Comparison of ENCODE assay signal across 12 cellular contexts in genomic region chr5:107772418-107773310, GRCh38.
A peak's percentile ranks its signal among the peaks of the same experiment; 100 is the strongest.
DNase-seq lines count a peak whose midpoint lies in the region; ATAC-seq, FAIRE-seq and TF ChIP-seq lines count a peak whose summit lies in the region.
"Had no signal": no experiment of that assay in that cellular context is flagged by ENCODE, and none has a peak within 500 bp of the region (broad histone marks: within the 10 kb centered on the region; RNA-seq: fewer than 3 reads in every experiment).

No MANE protein-coding gene starts in this region.

- no peaks in the 10 kb centered on the region; a peak in 1 of 4 replicates for H3K4me1 ChIP-seq in SK-N-SH (ENCODE audit: control insufficient read depth in 1 of 2, insufficient read depth in 2 of 2, low read depth in 1 of 2, low read length in 1 of 2)
- H3K4me1 ChIP-seq: tibial nerve had no signal

- no peak for ATAC-seq in SK-N-SH treated with all-trans-retinoic acid at 6 μM for 48 hours
- ATAC-seq in HG03354 (IDR thresholded peaks at IDR 0.05; ENCODE audit: poor library complexity, severe bottlenecking, unreplicated experiment) = no peak
- ATAC-seq in HG03565 (IDR thresholded peaks at IDR 0.05; ENCODE audit: unreplicated experiment) = no peak

- no peaks in the 10 kb centered on the region for H3K27me3 ChIP-seq in SK-N-SH (ENCODE audit: insufficient read depth)
- H3K27me3 ChIP-seq: tibial nerve had no signal

- intact Hi-C loops in cardiac septum (cut with DNase I) = no loop called here

- no peak for FAIRE-seq in HTR-8/SVneo (lab: Jason Lieb, UNC)

- TF ChIP-seq EP300 in SK-N-SH (IDR thresholded peaks at IDR 0.05; ENCODE audit: borderline replicate concordance in 1 of 2, low read depth in 1 of 2, low read length in 1 of 2) = no peak

- H3K4me3 ChIP-seq in SK-N-SH (ENCODE audit: low read depth in 2 of 2, low read length in 1 of 2) = no peak overlapping the region
- H3K4me3 ChIP-seq: tibial nerve had no signal

- H3K9ac ChIP-seq in SK-N-SH = no peak overlapping the region

- no peak overlapping the region for H3K27ac ChIP-seq in SK-N-SH (ENCODE audit: low read depth in 2 of 2, low read length in 1 of 2)
- H3K27ac ChIP-seq: RWPE1, tibial nerve had no signal

- CTCF ChIA-PET in SK-N-SH (lab: Yijun Ruan, JAX) = no interaction called here

- H3F3A ChIP-seq in SK-N-SH (replicated peaks; ENCODE audit: insufficient read depth) = no peaks in the 10 kb centered on the region

- H3K4me2 ChIP-seq in SK-N-SH = no peak overlapping the region

- no peaks in the 10 kb centered on the region for H3K36me3 ChIP-seq in SK-N-SH (replicated peaks in 1 of 2; ENCODE audit: control insufficient read depth in 1 of 2, insufficient read depth in 2 of 2, low read length in 1 of 2)
- H3K36me3 ChIP-seq: tibial nerve had no signal

- POLR2A ChIA-PET in SK-N-SH (lab: Yijun Ruan, JAX) = no interaction called here

- no peak overlapping the region for H2AFZ ChIP-seq in SK-N-SH (ENCODE audit: low read depth)

- TF ChIP-seq CTCF in SK-N-SH (IDR thresholded peaks at IDR 0.05) = no peak

- DNase-seq in SK-N-SH (peak; percentile 1), OCI-M1 (lab: John Stamatoyannopoulos, UW) (peak; percentile 55), cardiac septum (ENCODE audit: low spot score) (peak; percentile 75), globus pallidus (ENCODE audit: low spot score) (no peak), HTR-8/SVneo (ENCODE audit: insufficient read length, low spot score) (no peak)
- DNase-seq: Kasumi-1, NCI-H510A had no signal

- no peaks in the 10 kb centered on the region for H4K20me1 ChIP-seq in SK-N-SH (ENCODE audit: insufficient read depth)

- H3K9me3 ChIP-seq in SK-N-SH = no peaks in the 10 kb centered on the region
- H3K9me3 ChIP-seq: tibial nerve had no signal

- 68% methylated on average over 11 of the region's 11 CpGs for WGBS in SK-N-SH (ENCODE audit: low lambda C conversion rate)

- no peak for TF ChIP-seq RAD21 in SK-N-SH (IDR thresholded peaks at IDR 0.05; ENCODE audit: low read length)

- H3K9me2 ChIP-seq in SK-N-SH = no peaks in the 10 kb centered on the region

- H3K79me2 ChIP-seq in SK-N-SH (ENCODE audit: insufficient read depth) = no peaks in the 10 kb centered on the region

TF ChIP-seq in SK-N-SH, 30 proteins besides CTCF, POLR2A, EP300 and RAD21:
- TF ChIP-seq RFX5 (IDR thresholded peaks at IDR 0.05; ENCODE audit: low read length) = no peak
- TF ChIP-seq NRF1 (IDR thresholded peaks at IDR 0.05; ENCODE audit: low read depth, low read length) = no peak
- no peak for TF ChIP-seq RXRA (IDR thresholded peaks at IDR 0.05; ENCODE audit: borderline replicate concordance, low read depth)
- no peak for TF ChIP-seq USF2 (IDR thresholded peaks at IDR 0.05; ENCODE audit: borderline replicate concordance, low read depth, low read length)
- no peak for TF ChIP-seq SMC3 (IDR thresholded peaks at IDR 0.05; ENCODE audit: low read depth, low read length)
- no peak for TF ChIP-seq USF1 (IDR thresholded peaks at IDR 0.05; ENCODE audit: borderline replicate concordance, low read depth)
- no peak for TF ChIP-seq FOSL2 (IDR thresholded peaks at IDR 0.05; ENCODE audit: borderline replicate concordance, low read depth)
- TF ChIP-seq TEAD4 (IDR thresholded peaks at IDR 0.05; ENCODE audit: borderline replicate concordance, insufficient read depth) = no peak
- no peak for TF ChIP-seq SIN3A (IDR thresholded peaks at IDR 0.05; ENCODE audit: borderline replicate concordance, low read depth, low read length)
- TF ChIP-seq, protein P1, sequence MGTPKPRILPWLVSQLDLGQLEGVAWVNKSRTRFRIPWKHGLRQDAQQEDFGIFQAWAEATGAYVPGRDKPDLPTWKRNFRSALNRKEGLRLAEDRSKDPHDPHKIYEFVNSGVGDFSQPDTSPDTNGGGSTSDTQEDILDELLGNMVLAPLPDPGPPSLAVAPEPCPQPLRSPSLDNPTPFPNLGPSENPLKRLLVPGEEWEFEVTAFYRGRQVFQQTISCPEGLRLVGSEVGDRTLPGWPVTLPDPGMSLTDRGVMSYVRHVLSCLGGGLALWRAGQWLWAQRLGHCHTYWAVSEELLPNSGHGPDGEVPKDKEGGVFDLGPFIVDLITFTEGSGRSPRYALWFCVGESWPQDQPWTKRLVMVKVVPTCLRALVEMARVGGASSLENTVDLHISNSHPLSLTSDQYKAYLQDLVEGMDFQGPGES (IDR thresholded peaks at IDR 0.05; ENCODE audit: low read depth, low read length) = no peak

TF ChIP-seq in SK-N-SH treated with all-trans-retinoic acid at 6 μM for 48 hours, 23 proteins besides CTCF, POLR2A, EP300 and RAD21:
- TF ChIP-seq RARB (CRISPR knock-in tag; IDR thresholded peaks at IDR 0.05) (no peak), PPARA (CRISPR knock-in tag; IDR thresholded peaks at IDR 0.05; ENCODE audit: borderline replicate concordance) (no peak), ISL1 (CRISPR knock-in tag; IDR thresholded peaks at IDR 0.05) (no peak), BACH2 (CRISPR knock-in tag; IDR thresholded peaks at IDR 0.05; ENCODE audit: borderline replicate concordance) (no peak), ZFP3 (CRISPR knock-in tag; IDR thresholded peaks at IDR 0.05) (no peak), OSR1 (CRISPR knock-in tag; IDR thresholded peaks at IDR 0.05) (no peak), TOX (CRISPR knock-in tag; IDR thresholded peaks at IDR 0.05; ENCODE audit: borderline replicate concordance) (no peak), ESRRG (CRISPR knock-in tag; IDR thresholded peaks at IDR 0.05) (no peak), GLIS3 (CRISPR knock-in tag; IDR thresholded peaks at IDR 0.05) (no peak), TSHZ2 (CRISPR knock-in tag; IDR thresholded peaks at IDR 0.05) (no peak), ZC3H10 (CRISPR knock-in tag; IDR thresholded peaks at IDR 0.05) (no peak), CSRNP3 (CRISPR knock-in tag; IDR thresholded peaks at IDR 0.05) (no peak), ZNF8 (CRISPR knock-in tag; IDR thresholded peaks at IDR 0.05) (no peak), PATZ1 (CRISPR knock-in tag; IDR thresholded peaks at IDR 0.05; ENCODE audit: borderline replicate concordance) (no peak), TCF4 (CRISPR knock-in tag; IDR thresholded peaks at IDR 0.05; ENCODE audit: borderline replicate concordance) (no peak), ARNTL (CRISPR knock-in tag; IDR thresholded peaks at IDR 0.05; ENCODE audit: borderline replicate concordance, low read depth) (no peak), ZFP30 (CRISPR knock-in tag; IDR thresholded peaks at IDR 0.05) (no peak)

Comparison
In these comparisons a context has a peak if more than half of its experiments do, and no peak if none do; other contexts are left out.
1. DNase-seq: peak in SK-N-SH (single experiment), OCI-M1 (single experiment) and cardiac septum (single experiment); none in globus pallidus (single experiment) and HTR-8/SVneo (single experiment).